Comparison of ENCODE assay signal across 1 cellular context in the genomic region with DNA sequence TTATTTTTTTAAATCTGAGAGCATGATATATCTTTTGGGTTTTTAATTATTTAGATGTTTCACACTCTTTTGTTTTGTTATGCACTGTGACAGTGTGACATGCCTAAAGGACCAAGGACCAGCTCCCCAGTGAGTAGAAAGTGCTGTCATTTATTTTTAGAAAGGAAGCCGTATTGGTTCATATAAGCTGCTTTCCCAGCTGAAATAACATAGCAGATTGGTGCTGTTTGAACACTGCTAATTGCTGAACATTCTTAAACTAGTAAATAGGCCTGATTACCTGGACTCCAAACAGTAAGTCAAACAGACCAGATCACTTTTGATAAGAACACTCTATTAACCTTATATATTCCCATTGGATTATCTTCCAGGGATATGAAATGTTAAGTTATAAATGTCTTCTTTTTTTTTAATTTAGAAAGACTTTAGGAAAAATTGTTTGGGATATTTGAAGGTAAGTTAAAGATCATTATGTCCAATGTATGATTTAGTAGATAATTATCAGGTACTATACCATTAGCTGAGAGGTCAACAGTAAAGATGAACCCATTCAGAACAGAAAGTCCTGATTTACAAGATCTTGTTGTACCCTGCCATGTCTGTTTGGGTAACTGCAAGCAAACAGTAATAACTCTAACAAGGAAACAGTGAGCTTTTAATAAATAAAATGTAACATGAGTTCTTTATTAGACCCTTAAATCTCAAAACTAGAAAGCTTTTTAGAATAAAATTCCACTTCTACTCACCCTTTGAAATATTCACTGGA.
TF ChIP-seq lines count a peak whose summit lies in the region.

No MANE protein-coding gene starts in this region.

TF ChIP-seq in HepG2, 621 proteins besides CTCF, POLR2A, EP300 and RAD21 (continued from another document):
- TF ChIP-seq, protein P1, sequence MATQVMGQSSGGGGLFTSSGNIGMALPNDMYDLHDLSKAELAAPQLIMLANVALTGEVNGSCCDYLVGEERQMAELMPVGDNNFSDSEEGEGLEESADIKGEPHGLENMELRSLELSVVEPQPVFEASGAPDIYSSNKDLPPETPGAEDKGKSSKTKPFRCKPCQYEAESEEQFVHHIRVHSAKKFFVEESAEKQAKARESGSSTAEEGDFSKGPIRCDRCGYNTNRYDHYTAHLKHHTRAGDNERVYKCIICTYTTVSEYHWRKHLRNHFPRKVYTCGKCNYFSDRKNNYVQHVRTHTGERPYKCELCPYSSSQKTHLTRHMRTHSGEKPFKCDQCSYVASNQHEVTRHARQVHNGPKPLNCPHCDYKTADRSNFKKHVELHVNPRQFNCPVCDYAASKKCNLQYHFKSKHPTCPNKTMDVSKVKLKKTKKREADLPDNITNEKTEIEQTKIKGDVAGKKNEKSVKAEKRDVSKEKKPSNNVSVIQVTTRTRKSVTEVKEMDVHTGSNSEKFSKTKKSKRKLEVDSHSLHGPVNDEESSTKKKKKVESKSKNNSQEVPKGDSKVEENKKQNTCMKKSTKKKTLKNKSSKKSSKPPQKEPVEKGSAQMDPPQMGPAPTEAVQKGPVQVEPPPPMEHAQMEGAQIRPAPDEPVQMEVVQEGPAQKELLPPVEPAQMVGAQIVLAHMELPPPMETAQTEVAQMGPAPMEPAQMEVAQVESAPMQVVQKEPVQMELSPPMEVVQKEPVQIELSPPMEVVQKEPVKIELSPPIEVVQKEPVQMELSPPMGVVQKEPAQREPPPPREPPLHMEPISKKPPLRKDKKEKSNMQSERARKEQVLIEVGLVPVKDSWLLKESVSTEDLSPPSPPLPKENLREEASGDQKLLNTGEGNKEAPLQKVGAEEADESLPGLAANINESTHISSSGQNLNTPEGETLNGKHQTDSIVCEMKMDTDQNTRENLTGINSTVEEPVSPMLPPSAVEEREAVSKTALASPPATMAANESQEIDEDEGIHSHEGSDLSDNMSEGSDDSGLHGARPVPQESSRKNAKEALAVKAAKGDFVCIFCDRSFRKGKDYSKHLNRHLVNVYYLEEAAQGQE (IDR thresholded peaks at IDR 0.05; ENCODE audit: borderline replicate concordance in 1 of 2, low read depth in 1 of 2, low read length in 2 of 2), result no peak
- TF ChIP-seq, protein P2, sequence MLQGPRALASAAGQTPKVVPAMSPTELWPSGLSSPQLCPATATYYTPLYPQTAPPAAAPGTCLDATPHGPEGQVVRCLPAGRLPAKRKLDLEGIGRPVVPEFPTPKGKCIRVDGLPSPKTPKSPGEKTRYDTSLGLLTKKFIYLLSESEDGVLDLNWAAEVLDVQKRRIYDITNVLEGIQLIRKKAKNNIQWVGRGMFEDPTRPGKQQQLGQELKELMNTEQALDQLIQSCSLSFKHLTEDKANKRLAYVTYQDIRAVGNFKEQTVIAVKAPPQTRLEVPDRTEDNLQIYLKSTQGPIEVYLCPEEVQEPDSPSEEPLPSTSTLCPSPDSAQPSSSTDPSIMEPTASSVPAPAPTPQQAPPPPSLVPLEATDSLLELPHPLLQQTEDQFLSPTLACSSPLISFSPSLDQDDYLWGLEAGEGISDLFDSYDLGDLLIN (CRISPR knock-in tag; IDR thresholded peaks at IDR 0.05; ENCODE audit: borderline replicate concordance), result no peak
- TF ChIP-seq, protein P3, sequence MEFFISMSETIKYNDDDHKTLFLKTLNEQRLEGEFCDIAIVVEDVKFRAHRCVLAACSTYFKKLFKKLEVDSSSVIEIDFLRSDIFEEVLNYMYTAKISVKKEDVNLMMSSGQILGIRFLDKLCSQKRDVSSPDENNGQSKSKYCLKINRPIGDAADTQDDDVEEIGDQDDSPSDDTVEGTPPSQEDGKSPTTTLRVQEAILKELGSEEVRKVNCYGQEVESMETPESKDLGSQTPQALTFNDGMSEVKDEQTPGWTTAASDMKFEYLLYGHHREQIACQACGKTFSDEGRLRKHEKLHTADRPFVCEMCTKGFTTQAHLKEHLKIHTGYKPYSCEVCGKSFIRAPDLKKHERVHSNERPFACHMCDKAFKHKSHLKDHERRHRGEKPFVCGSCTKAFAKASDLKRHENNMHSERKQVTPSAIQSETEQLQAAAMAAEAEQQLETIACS (CRISPR knock-in tag; IDR thresholded peaks at IDR 0.05), result no peak
- peak; percentile 41; the same call in 1 of the 2 replicates for TF ChIP-seq TBX2 (CRISPR knock-in tag; IDR thresholded peaks at IDR 0.05; ENCODE audit: borderline replicate concordance)
- no peak for TF ChIP-seq SOX6 (IDR thresholded peaks at IDR 0.05)
- TF ChIP-seq SOX6 (CRISPR knock-in tag; IDR thresholded peaks at IDR 0.05), result peak; percentile 45
- TF ChIP-seq, protein P4, sequence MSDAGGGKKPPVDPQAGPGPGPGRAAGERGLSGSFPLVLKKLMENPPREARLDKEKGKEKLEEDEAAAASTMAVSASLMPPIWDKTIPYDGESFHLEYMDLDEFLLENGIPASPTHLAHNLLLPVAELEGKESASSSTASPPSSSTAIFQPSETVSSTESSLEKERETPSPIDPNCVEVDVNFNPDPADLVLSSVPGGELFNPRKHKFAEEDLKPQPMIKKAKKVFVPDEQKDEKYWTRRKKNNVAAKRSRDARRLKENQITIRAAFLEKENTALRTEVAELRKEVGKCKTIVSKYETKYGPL (CRISPR knock-in tag; IDR thresholded peaks at IDR 0.05), result no peak
- TF ChIP-seq LCORL (IDR thresholded peaks at IDR 0.05), result no peak
- TF ChIP-seq LCORL (CRISPR knock-in tag; IDR thresholded peaks at IDR 0.05), result no peak
- TF ChIP-seq ATF7 (IDR thresholded peaks at IDR 0.05), result no peak
- no peak for TF ChIP-seq ATF7 (CRISPR knock-in tag; IDR thresholded peaks at IDR 0.05)
- TF ChIP-seq ZNF205 (CRISPR knock-in tag; IDR thresholded peaks at IDR 0.05), result 0 out of 2 replicates have a peak, but pooled peaks have one; percentile 2
- TF ChIP-seq, protein P5, sequence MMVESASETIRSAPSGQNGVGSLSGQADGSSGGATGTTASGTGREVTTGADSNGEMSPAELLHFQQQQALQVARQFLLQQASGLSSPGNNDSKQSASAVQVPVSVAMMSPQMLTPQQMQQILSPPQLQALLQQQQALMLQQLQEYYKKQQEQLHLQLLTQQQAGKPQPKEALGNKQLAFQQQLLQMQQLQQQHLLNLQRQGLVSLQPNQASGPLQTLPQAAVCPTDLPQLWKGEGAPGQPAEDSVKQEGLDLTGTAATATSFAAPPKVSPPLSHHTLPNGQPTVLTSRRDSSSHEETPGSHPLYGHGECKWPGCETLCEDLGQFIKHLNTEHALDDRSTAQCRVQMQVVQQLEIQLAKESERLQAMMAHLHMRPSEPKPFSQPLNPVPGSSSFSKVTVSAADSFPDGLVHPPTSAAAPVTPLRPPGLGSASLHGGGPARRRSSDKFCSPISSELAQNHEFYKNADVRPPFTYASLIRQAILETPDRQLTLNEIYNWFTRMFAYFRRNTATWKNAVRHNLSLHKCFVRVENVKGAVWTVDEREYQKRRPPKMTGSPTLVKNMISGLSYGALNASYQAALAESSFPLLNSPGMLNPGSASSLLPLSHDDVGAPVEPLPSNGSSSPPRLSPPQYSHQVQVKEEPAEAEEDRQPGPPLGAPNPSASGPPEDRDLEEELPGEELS (CRISPR knock-in tag; IDR thresholded peaks at IDR 0.05), result peak; percentile 27
- TF ChIP-seq RXRA (CRISPR knock-in tag; IDR thresholded peaks at IDR 0.05), result no peak
- TF ChIP-seq MED1 (CRISPR knock-in tag; IDR thresholded peaks at IDR 0.05), result 0 out of 2 replicates have a peak, but pooled peaks have one; percentile 8
- no peak for TF ChIP-seq BRD4 (CRISPR knock-in tag; IDR thresholded peaks at IDR 0.05)
- peak; percentile 21; the same call in 1 of the 2 replicates for TF ChIP-seq NFIC (IDR thresholded peaks at IDR 0.05; ENCODE audit: low read length)
- no peak for TF ChIP-seq ZNF432 (CRISPR knock-in tag; IDR thresholded peaks at IDR 0.05; ENCODE audit: borderline replicate concordance)
- no peak for TF ChIP-seq ZNF549 (CRISPR knock-in tag; IDR thresholded peaks at IDR 0.05)
- no peak for TF ChIP-seq RNF2 (conservative IDR thresholded peaks at IDR 0.05; ENCODE audit: low read depth)
- no peak for TF ChIP-seq ZMYM2 (CRISPR knock-in tag; IDR thresholded peaks at IDR 0.05)
- TF ChIP-seq, protein P6, sequence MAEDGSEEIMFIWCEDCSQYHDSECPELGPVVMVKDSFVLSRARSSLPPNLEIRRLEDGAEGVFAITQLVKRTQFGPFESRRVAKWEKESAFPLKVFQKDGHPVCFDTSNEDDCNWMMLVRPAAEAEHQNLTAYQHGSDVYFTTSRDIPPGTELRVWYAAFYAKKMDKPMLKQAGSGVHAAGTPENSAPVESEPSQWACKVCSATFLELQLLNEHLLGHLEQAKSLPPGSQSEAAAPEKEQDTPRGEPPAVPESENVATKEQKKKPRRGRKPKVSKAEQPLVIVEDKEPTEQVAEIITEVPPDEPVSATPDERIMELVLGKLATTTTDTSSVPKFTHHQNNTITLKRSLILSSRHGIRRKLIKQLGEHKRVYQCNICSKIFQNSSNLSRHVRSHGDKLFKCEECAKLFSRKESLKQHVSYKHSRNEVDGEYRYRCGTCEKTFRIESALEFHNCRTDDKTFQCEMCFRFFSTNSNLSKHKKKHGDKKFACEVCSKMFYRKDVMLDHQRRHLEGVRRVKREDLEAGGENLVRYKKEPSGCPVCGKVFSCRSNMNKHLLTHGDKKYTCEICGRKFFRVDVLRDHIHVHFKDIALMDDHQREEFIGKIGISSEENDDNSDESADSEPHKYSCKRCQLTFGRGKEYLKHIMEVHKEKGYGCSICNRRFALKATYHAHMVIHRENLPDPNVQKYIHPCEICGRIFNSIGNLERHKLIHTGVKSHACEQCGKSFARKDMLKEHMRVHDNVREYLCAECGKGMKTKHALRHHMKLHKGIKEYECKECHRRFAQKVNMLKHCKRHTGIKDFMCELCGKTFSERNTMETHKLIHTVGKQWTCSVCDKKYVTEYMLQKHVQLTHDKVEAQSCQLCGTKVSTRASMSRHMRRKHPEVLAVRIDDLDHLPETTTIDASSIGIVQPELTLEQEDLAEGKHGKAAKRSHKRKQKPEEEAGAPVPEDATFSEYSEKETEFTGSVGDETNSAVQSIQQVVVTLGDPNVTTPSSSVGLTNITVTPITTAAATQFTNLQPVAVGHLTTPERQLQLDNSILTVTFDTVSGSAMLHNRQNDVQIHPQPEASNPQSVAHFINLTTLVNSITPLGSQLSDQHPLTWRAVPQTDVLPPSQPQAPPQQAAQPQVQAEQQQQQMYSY (CRISPR knock-in tag; IDR thresholded peaks at IDR 0.05), result no peak
- no peak for TF ChIP-seq ZNF83 (CRISPR knock-in tag; IDR thresholded peaks at IDR 0.05; ENCODE audit: borderline replicate concordance)
- no peak for TF ChIP-seq ZNF441 (CRISPR knock-in tag; IDR thresholded peaks at IDR 0.05; ENCODE audit: borderline replicate concordance)
- no peak for TF ChIP-seq ZNF547 (CRISPR knock-in tag; IDR thresholded peaks at IDR 0.05)
- TF ChIP-seq MIXL1 (CRISPR knock-in tag; IDR thresholded peaks at IDR 0.05), result no peak
- TF ChIP-seq DNMT1 (CRISPR knock-in tag; IDR thresholded peaks at IDR 0.05), result no peak
- TF ChIP-seq NPAS2 (CRISPR knock-in tag; IDR thresholded peaks at IDR 0.05; ENCODE audit: borderline replicate concordance), result no peak
- TF ChIP-seq ETV5 (CRISPR knock-in tag; IDR thresholded peaks at IDR 0.05; ENCODE audit: borderline replicate concordance), result peak; percentile 4; the same call in 1 of the 2 replicates
- TF ChIP-seq TBX3 (IDR thresholded peaks at IDR 0.05; ENCODE audit: borderline replicate concordance), result 0 out of 2 replicates have a peak, but pooled peaks have one; percentile 18
